Comparison of ENCODE assay signal across 21 cellular contexts in genomic region chr6:10190042-10190441, GRCh38.
"Had no signal": no experiment of that assay in that cellular context is flagged by ENCODE, and none has a peak within 500 bp of the region (broad histone marks: within the 10 kb centered on the region; RNA-seq: fewer than 3 reads in every experiment).

No MANE protein-coding gene starts in this region.

- H3K9me3 ChIP-seq: body of pancreas, prostate gland, upper lobe of left lung had no signal

- H3K36me3 ChIP-seq: prostate gland, upper lobe of left lung had no signal

- H3K4me1 Mint-ChIP-seq: activated B cell treated with CpG ODN at 0.5 μM for 24 hours; activated CD4-positive, alpha-beta T cell treated with anti-CD3 and anti-CD28 coated beads, Interleukin-2, amount 10 ng/mL, durations not matched to agents 7 days and 5 days; activated T-helper 17 cell treated with anti-CD3 and anti-CD28 coated beads, Interleukin-2, amount 50 U/mL, for 72 hours; central memory CD8-positive, alpha-beta T cell; immature natural killer cell; T-helper 17 cell had no signal

- H3K27ac Mint-ChIP-seq: activated B cell treated with CpG ODN at 0.5 μM for 24 hours; activated CD4-positive, alpha-beta T cell treated with anti-CD3 and anti-CD28 coated beads, Interleukin-2, amount 10 ng/mL, durations not matched to agents 7 days and 5 days; activated T-helper 17 cell treated with anti-CD3 and anti-CD28 coated beads, Interleukin-2, amount 50 U/mL, for 72 hours; immature natural killer cell; nephron; T-helper 17 cell had no signal

- H3K4me1 ChIP-seq: body of pancreas, prostate gland, upper lobe of left lung had no signal

- FAIRE-seq: TTC549 had no signal

- H3K27ac ChIP-seq: body of pancreas, prostate gland, upper lobe of left lung had no signal

- DNase-seq: activated B cell treated with CpG ODN at 0.5 μM for 24 hours; activated CD4-positive, alpha-beta T cell treated with anti-CD3 and anti-CD28 coated beads, Interleukin-2, amount 10 ng/mL, durations not matched to agents 7 days and 5 days; activated CD8-positive, alpha-beta memory T cell treated with anti-CD3 and anti-CD28 coated beads for 24 hours; activated naive CD4-positive, alpha-beta T cell treated with anti-CD3 and anti-CD28 coated beads, Interleukin-2, amount 50 U/mL, for 16 hours; activated T-cell treated with anti-CD3 and anti-CD28 coated beads for 4 hours; amniotic stem cell; body of pancreas; cortex of kidney; effector CD8-positive, alpha-beta T cell; immature natural killer cell; stimulated activated CD4-positive, alpha-beta T cell treated with anti-CD3 and anti-CD28 coated beads, Interleukin-2, amount 100 ng/mL, for 24 hours; stimulated activated naive CD4-positive, alpha-beta T cell; substantia nigra; T-helper 17 cell; upper lobe of left lung had no signal

- ATAC-seq: activated T-helper 17 cell treated with anti-CD3 and anti-CD28 coated beads, Interleukin-2, amount 50 U/mL, for 72 hours; body of pancreas; sciatic nerve; T-helper 17 cell had no signal

- H3K4me3 ChIP-seq: body of pancreas, prostate gland, upper lobe of left lung had no signal

- H3K9me3 Mint-ChIP-seq: activated B cell treated with CpG ODN at 0.5 μM for 24 hours; activated CD4-positive, alpha-beta T cell treated with anti-CD3 and anti-CD28 coated beads, Interleukin-2, amount 10 ng/mL, durations not matched to agents 7 days and 5 days had no signal

- H3K27me3 ChIP-seq: body of pancreas, upper lobe of left lung had no signal

- H3K36me3 Mint-ChIP-seq: immature natural killer cell had no signal

- H3K27me3 Mint-ChIP-seq: activated B cell treated with CpG ODN at 0.5 μM for 24 hours; activated CD4-positive, alpha-beta T cell treated with anti-CD3 and anti-CD28 coated beads, Interleukin-2, amount 10 ng/mL, durations not matched to agents 7 days and 5 days; central memory CD8-positive, alpha-beta T cell; T-helper 17 cell had no signal

- H3K4me3 Mint-ChIP-seq: activated B cell treated with CpG ODN at 0.5 μM for 24 hours; activated CD4-positive, alpha-beta T cell treated with anti-CD3 and anti-CD28 coated beads, Interleukin-2, amount 10 ng/mL, durations not matched to agents 7 days and 5 days; activated T-helper 17 cell treated with anti-CD3 and anti-CD28 coated beads, Interleukin-2, amount 50 U/mL, for 72 hours; central memory CD8-positive, alpha-beta T cell; immature natural killer cell; nephron; T-helper 17 cell had no signal
